In genomic region chr6:129601323-129601722, GRCh38 we compare ENCODE assay signal across 23 cellular contexts.
"Had no signal": no experiment of that assay in that cellular context is flagged by ENCODE, and none has a peak within 500 bp of the region (broad histone marks: within the 10 kb centered on the region; RNA-seq: fewer than 3 reads in every experiment).

No MANE protein-coding gene starts in this region.

- H3K27ac ChIP-seq: ascending aorta, body of pancreas, KMS-11 had no signal

- H3K4me3 ChIP-seq: ascending aorta, body of pancreas had no signal

- H3K36me3 ChIP-seq: ascending aorta had no signal

- H3K27ac Mint-ChIP-seq: activated naive CD4-positive, alpha-beta T cell treated with anti-CD3 and anti-CD28 coated beads for 36 hours; activated naive CD8-positive, alpha-beta T cell treated with anti-CD3 and anti-CD28 coated beads for 36 hours; T-helper 1 cell treated with Interleukin-12 subunit alpha and Interleukin-12 subunit beta and Interleukin-4 antibody, amounts not matched to agents 30 μg/mL and 1 μg/mL, for 36 hours had no signal

- ATAC-seq: activated T-cell treated with anti-CD3 and anti-CD28 coated beads, Interleukin-2, amount 50 U/mL, for 4 hours; body of pancreas; PC-3 had no signal

- H3K27me3 Mint-ChIP-seq: activated naive CD8-positive, alpha-beta T cell treated with anti-CD3 and anti-CD28 coated beads for 36 hours had no signal

- H3K9me3 ChIP-seq: ascending aorta, body of pancreas had no signal

- H3K27me3 ChIP-seq: ascending aorta, body of pancreas had no signal

- H3K36me3 Mint-ChIP-seq: activated naive CD8-positive, alpha-beta T cell treated with anti-CD3 and anti-CD28 coated beads for 36 hours had no signal

- H3K4me1 ChIP-seq: ascending aorta, body of pancreas had no signal

- H3K4me3 Mint-ChIP-seq: activated naive CD4-positive, alpha-beta T cell treated with anti-CD3 and anti-CD28 coated beads for 36 hours; activated naive CD8-positive, alpha-beta T cell treated with anti-CD3 and anti-CD28 coated beads for 36 hours; activated T-cell treated with anti-CD3 and anti-CD28 coated beads, Interleukin-2, amount 50 U/mL, for 4 hours; T-helper 1 cell treated with Interleukin-12 subunit alpha and Interleukin-12 subunit beta and Interleukin-4 antibody, amounts not matched to agents 30 μg/mL and 1 μg/mL, for 36 hours had no signal

- DNase-seq: activated CD4-positive, alpha-beta T cell treated with anti-CD3 and anti-CD28 coated beads for 48 hours; activated CD4-positive, alpha-beta T cell treated with anti-CD3 and anti-CD28 coated beads, Interleukin-2, amount 50 U/mL, for 4 hours; activated CD4-positive, CD25-positive, alpha-beta regulatory T cell treated with anti-CD3 and anti-CD28 coated beads, Interleukin-2, amount 50 U/mL, for 72 hours; activated CD8-positive, alpha-beta memory T cell treated with anti-CD3 and anti-CD28 coated beads for 24 hours; activated effector memory CD4-positive, alpha-beta T cell treated with anti-CD3 and anti-CD28 coated beads, Interleukin-2, amount 50 U/mL, for 16 hours; activated naive CD4-positive, alpha-beta T cell treated with anti-CD3 and anti-CD28 coated beads for 36 hours; activated naive CD8-positive, alpha-beta T cell treated with anti-CD3 and anti-CD28 coated beads for 36 hours; activated T-cell treated with anti-CD3 and anti-CD28 coated beads, Interleukin-2, amount 50 U/mL, for 4 hours; amniotic stem cell; body of pancreas; MM.1S; NCI-H1105; NCI-H1436; NCI-H1694 treated with DMSO at 0.1 percent for 48 hours; NCI-H2029 treated with DMSO at 0.1 percent for 48 hours; NCI-H345; NCI-H510A; NCI-H526 treated with DMSO at 0.1 percent for 48 hours; PC-3; SHP77 treated with DMSO at 0.1 percent for 48 hours had no signal

- H3K9me3 Mint-ChIP-seq: activated naive CD4-positive, alpha-beta T cell treated with anti-CD3 and anti-CD28 coated beads for 36 hours; activated naive CD8-positive, alpha-beta T cell treated with anti-CD3 and anti-CD28 coated beads for 36 hours; activated T-cell treated with anti-CD3 and anti-CD28 coated beads, Interleukin-2, amount 50 U/mL, for 4 hours; T-helper 1 cell treated with Interleukin-12 subunit alpha and Interleukin-12 subunit beta and Interleukin-4 antibody, amounts not matched to agents 30 μg/mL and 1 μg/mL, for 36 hours had no signal
